In the genomic region with DNA sequence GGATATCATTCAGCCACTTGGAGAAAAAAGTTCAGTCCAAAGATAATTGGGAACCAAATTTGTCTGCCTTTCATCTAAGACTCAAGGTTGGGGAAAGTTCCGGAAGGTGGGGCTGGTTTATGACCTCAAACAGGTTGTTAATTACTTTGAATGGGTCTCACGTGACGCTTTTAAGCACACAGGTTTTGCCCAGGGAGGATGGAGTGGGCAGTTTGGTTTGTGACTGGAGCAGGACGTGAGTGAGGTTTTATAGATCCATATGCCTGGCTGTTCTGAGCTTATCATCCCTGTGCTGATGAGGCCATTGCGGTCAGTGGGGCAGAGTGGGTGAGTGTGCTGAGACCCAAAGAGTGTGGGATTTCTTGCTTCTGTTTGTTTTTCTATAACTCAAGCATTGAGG, we compare ENCODE assay signal across 18 cellular contexts. TPM values are rescaled to one million over a fixed set of nuclear protein-coding genes. Genes with fewer than 3 reads are reported as not detected.
"Had no signal": no experiment of that assay in that cellular context is flagged by ENCODE, and none has a peak within 500 bp of the region (broad histone marks: within the 10 kb centered on the region; RNA-seq: fewer than 3 reads in every experiment).

No MANE protein-coding gene starts in this region.

- H3K27ac Mint-ChIP-seq: naive thymus-derived CD8-positive, alpha-beta T cell; stimulated activated memory B cell treated with anti-CD40 and anti-IgM and Interleukin-4, amounts not matched to agents 10 μg/mL and 1 μg/mL and 100 μg/mL, for 72 hours; stimulated activated naive CD8-positive, alpha-beta T cell treated with anti-CD3 and anti-CD28 coated beads, Interleukin-15, Interleukin-2, amounts not matched to agents 100 ng/mL and 50 ng/mL, for 24 hours had no signal

- H3K36me3 Mint-ChIP-seq: naive thymus-derived CD8-positive, alpha-beta T cell; stimulated activated memory B cell treated with anti-CD40 and anti-IgM and Interleukin-4, amounts not matched to agents 10 μg/mL and 1 μg/mL and 100 μg/mL, for 72 hours had no signal

- ATAC-seq: esophagus mucosa; heart right ventricle; left cardiac atrium; left ventricle myocardium superior; naive thymus-derived CD8-positive, alpha-beta T cell; right cardiac atrium; stimulated activated memory B cell treated with anti-CD40 and anti-IgM and Interleukin-4, amounts not matched to agents 10 μg/mL and 1 μg/mL and 100 μg/mL, for 72 hours had no signal

- DNase-seq: caudate nucleus; effector CD8-positive, alpha-beta T cell; heart right ventricle; kidney; left cardiac atrium; left ventricle myocardium superior; mesendoderm; naive thymus-derived CD8-positive, alpha-beta T cell; ovary; right cardiac atrium; spleen; stimulated activated CD4-positive, alpha-beta T cell treated with anti-CD3 and anti-CD28 coated beads, Interleukin-15, amount 100 ng/mL, for 24 hours; stimulated activated CD4-positive, alpha-beta T cell treated with anti-CD3 and anti-CD28 coated beads, Interleukin-1b, Interleukin-23, amount 100 ng/mL, for 48 hours; stimulated activated CD4-positive, alpha-beta T cell treated with anti-CD3 and anti-CD28 coated beads, Interleukin-4, amount 100 ng/mL, for 24 hours; tibial artery had no signal

- H3K9me3 Mint-ChIP-seq: naive thymus-derived CD8-positive, alpha-beta T cell; stimulated activated memory B cell treated with anti-CD40 and anti-IgM and Interleukin-4, amounts not matched to agents 10 μg/mL and 1 μg/mL and 100 μg/mL, for 72 hours; stimulated activated naive CD8-positive, alpha-beta T cell treated with anti-CD3 and anti-CD28 coated beads, Interleukin-15, Interleukin-2, amounts not matched to agents 100 ng/mL and 50 ng/mL, for 24 hours had no signal

- H3K4me1 Mint-ChIP-seq: naive thymus-derived CD8-positive, alpha-beta T cell; stimulated activated memory B cell treated with anti-CD40 and anti-IgM and Interleukin-4, amounts not matched to agents 10 μg/mL and 1 μg/mL and 100 μg/mL, for 72 hours had no signal

- H3K4me3 Mint-ChIP-seq: naive thymus-derived CD8-positive, alpha-beta T cell; stimulated activated memory B cell treated with anti-CD40 and anti-IgM and Interleukin-4, amounts not matched to agents 10 μg/mL and 1 μg/mL and 100 μg/mL, for 72 hours; stimulated activated naive CD8-positive, alpha-beta T cell treated with anti-CD3 and anti-CD28 coated beads, Interleukin-15, Interleukin-2, amounts not matched to agents 100 ng/mL and 50 ng/mL, for 24 hours had no signal

RNA-seq across cellular contexts. Expression of a gene that starts 38.7 kb away (rescaled TPM):
- total RNA-seq: naive thymus-derived CD8-positive, alpha-beta T cell had no signal
